Comparison of ENCODE assay signal across 18 cellular contexts in genomic region chr3:161101609-161102008, GRCh38.
"Had no signal": no experiment of that assay in that cellular context is flagged by ENCODE, and none has a peak within 500 bp of the region (broad histone marks: within the 10 kb centered on the region; RNA-seq: fewer than 3 reads in every experiment).

No MANE protein-coding gene starts in this region.

- DNase-seq: effector CD8-positive, alpha-beta T cell; foreskin melanocyte; islet precursor cell; mesenchymal stem cell; naive B cell; occipital lobe; pancreas; right lobe of liver; stimulated activated CD4-positive, alpha-beta T cell treated with anti-CD3 and anti-CD28 coated beads, Interleukin-4, amount 100 ng/mL, for 1 hour; stimulated activated CD8-positive, alpha-beta memory T cell treated with anti-CD3 and anti-CD28 coated beads, Interleukin-4, amount 100 ng/mL, for 48 hours; stimulated activated naive CD8-positive, alpha-beta T cell treated with anti-CD3 and anti-CD28 coated beads, Interleukin-15, Interleukin-2, amounts not matched to agents 100 U/mL and 50 U/mL, for 24 hours had no signal

- H3K9me3 Mint-ChIP-seq: naive B cell; nephron; stimulated activated effector memory CD8-positive, alpha-beta T cell treated with anti-CD3 and anti-CD28 coated beads, Interleukin-12 subunit alpha, Interleukin-12 subunit beta, amount 100 ng/mL, for 72 hours had no signal

- H3K27me3 ChIP-seq: pancreas, right lobe of liver had no signal

- H3K4me1 ChIP-seq: right lobe of liver had no signal

- H3K27ac Mint-ChIP-seq: nephron; progenitor cell of endocrine pancreas; stimulated activated effector memory CD8-positive, alpha-beta T cell treated with anti-CD3 and anti-CD28 coated beads, Interleukin-12 subunit alpha, Interleukin-12 subunit beta, amount 100 ng/mL, for 72 hours had no signal

- ATAC-seq: pancreas; stimulated activated effector memory CD8-positive, alpha-beta T cell treated with anti-CD3 and anti-CD28 coated beads, Interleukin-12 subunit alpha, Interleukin-12 subunit beta, amount 100 ng/mL, for 72 hours; stimulated activated naive CD8-positive, alpha-beta T cell treated with anti-CD3 and anti-CD28 coated beads, Interleukin-15, Interleukin-2, amounts not matched to agents 100 U/mL and 50 U/mL, for 24 hours had no signal

- H3K36me3 Mint-ChIP-seq: naive B cell; stimulated activated effector memory CD8-positive, alpha-beta T cell treated with anti-CD3 and anti-CD28 coated beads, Interleukin-12 subunit alpha, Interleukin-12 subunit beta, amount 100 ng/mL, for 72 hours had no signal

- H3K4me3 ChIP-seq: coronary artery, left lung, lung, pancreas, right lobe of liver, thoracic aorta had no signal

- H3K4me3 Mint-ChIP-seq: stimulated activated effector memory CD8-positive, alpha-beta T cell treated with anti-CD3 and anti-CD28 coated beads, Interleukin-12 subunit alpha, Interleukin-12 subunit beta, amount 100 ng/mL, for 72 hours had no signal

- H3K27ac ChIP-seq: left lung, pancreas, right lobe of liver, thoracic aorta had no signal

- H3K9me3 ChIP-seq: left lung, pancreas, right lobe of liver, thoracic aorta had no signal

- H3K36me3 ChIP-seq: left lung, right lobe of liver, thoracic aorta had no signal
